Comparison of ENCODE assay signal across 17 cellular contexts in the genomic region with DNA sequence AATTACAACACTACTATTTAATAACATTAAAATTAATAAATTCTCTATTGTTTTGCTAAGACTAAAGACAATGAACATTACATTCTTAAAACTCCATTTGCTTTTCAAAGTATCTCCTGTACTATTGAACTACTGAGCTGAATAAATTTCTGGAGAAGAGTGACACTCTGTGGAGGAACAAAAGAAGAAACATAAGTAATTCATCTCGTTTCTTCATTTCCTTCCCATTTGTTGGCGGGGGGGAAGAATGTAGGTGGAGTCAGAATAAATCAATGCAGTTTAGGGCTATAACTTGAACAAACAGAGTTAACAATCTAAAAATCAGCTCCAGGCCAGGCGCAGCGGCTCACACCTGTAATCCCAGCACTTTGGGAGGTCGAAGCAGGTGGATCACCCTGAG. TPM values are rescaled to one million over a fixed set of nuclear protein-coding genes. Genes with fewer than 3 reads are reported as not detected.
A peak's percentile ranks its signal among the peaks of the same experiment; 100 is the strongest.
DNase-seq lines count a peak whose midpoint lies in the region; ATAC-seq, FAIRE-seq and TF ChIP-seq lines count a peak whose summit lies in the region.
"Had no signal": no experiment of that assay in that cellular context is flagged by ENCODE, and none has a peak within 500 bp of the region (broad histone marks: within the 10 kb centered on the region; RNA-seq: fewer than 3 reads in every experiment).

No MANE protein-coding gene starts in this region.

- H3K79me2 ChIP-seq in HCT116 (ENCODE audit: insufficient read depth, low read length) (no peaks in the 10 kb centered on the region), endothelial cell of umbilical vein (ENCODE audit: control insufficient read depth, insufficient read depth, low read length) (no peaks in the 10 kb centered on the region)

- peak; percentile 52; the same call in 1 of the 2 replicates for TF ChIP-seq CTCF in A673 (conservative IDR thresholded peaks at IDR 0.05; ENCODE audit: low read depth, low read length)
- TF ChIP-seq CTCF in HCT116 (IDR thresholded peaks at IDR 0.05 in 2 of 3, conservative IDR thresholded peaks at IDR 0.05 in 1 of 3; ENCODE audit: borderline replicate concordance in 1 of 3, insufficient read depth in 1 of 3, low read depth in 2 of 3, low read length in 2 of 3): no peak
- TF ChIP-seq CTCF in RWPE2 (IDR thresholded peaks at IDR 0.05; ENCODE audit: poor library complexity, severe bottlenecking): peak; percentile 31
- TF ChIP-seq CTCF in endothelial cell of umbilical vein (IDR thresholded peaks at IDR 0.05; ENCODE audit: extremely low read depth in 1 of 2, insufficient read depth in 1 of 2, low read depth in 1 of 2, low read length in 2 of 2): no peak
- TF ChIP-seq CTCF in adrenal gland (IDR thresholded peaks at IDR 0.05): no peak

- POLR2A ChIA-PET in A673 (lab: Charles Lee; ENCODE audit: low non-redundant PET) (no interaction called here), HCT116 (lab: Charles Lee) (no interaction called here), endothelial cell of umbilical vein (lab: Charles Lee) (no interaction called here)

- RAD21 ChIA-PET in HCT116 (lab: Charles Lee; ENCODE audit: low non-redundant PET in 1 of 2, low total read pairs in 2 of 2, uncharacterized antibody in 2 of 2, unreplicated experiment in 2 of 2): no interaction called here

- H2AFZ ChIP-seq in HCT116 (ENCODE audit: low read depth, low read length, poor library complexity, severe bottlenecking) (peak overlapping the region; percentile 45), endothelial cell of umbilical vein (ENCODE audit: low read depth, low read length) (no peak overlapping the region)

- H3K4me2 ChIP-seq in HCT116 (ENCODE audit: low read length) (no peak overlapping the region), endothelial cell of umbilical vein (ENCODE audit: insufficient read depth, low read length) (no peak overlapping the region)

- H3K27ac ChIP-seq in A673 (ENCODE audit: low read depth, low read length, poor library complexity, severe bottlenecking) (no peak overlapping the region), HCT116 (ENCODE audit: low read depth, low read length) (no peak overlapping the region), RWPE2 (ENCODE audit: poor library complexity, severe bottlenecking) (peak overlapping the region; percentile 6), endothelial cell of umbilical vein (ENCODE audit: insufficient read depth, low read depth, low read length) (no peak overlapping the region), adrenal gland (no peak overlapping the region)
- H3K27ac ChIP-seq: psoas muscle, uterus had no signal

- H3K4me3 ChIP-seq in A673 (ENCODE audit: low read depth, low read length, poor library complexity, severe bottlenecking) (no peak overlapping the region), HCT116 (replicated peaks in 1 of 2; ENCODE audit: low read depth in 1 of 2, low read length in 2 of 2) (no peak overlapping the region), RWPE2 (ENCODE audit: severe bottlenecking) (no peak overlapping the region), endothelial cell of umbilical vein (replicated peaks in 1 of 3; ENCODE audit: insufficient read depth in 1 of 3, low read depth in 1 of 3, low read length in 3 of 3) (no peak overlapping the region), adrenal gland (no peak overlapping the region)
- H3K4me3 ChIP-seq: psoas muscle, uterus had no signal

- dilution Hi-C loops in endothelial cell of umbilical vein (cut with MboI; ENCODE audit: extremely low pct_ligation_motif_present, low sequenced_read_pairs): no loop called here

- TF ChIP-seq POLR2A in HCT116 (IDR thresholded peaks at IDR 0.05; ENCODE audit: borderline replicate concordance, extremely low read depth, insufficient read depth, insufficient read length) (no peak), endothelial cell of umbilical vein (IDR thresholded peaks at IDR 0.05; ENCODE audit: low read depth, low read length) (no peak), adrenal gland (IDR thresholded peaks at IDR 0.05) (no peak)

- no peak for FAIRE-seq in endothelial cell of umbilical vein (lab: Jason Lieb, UNC)
- FAIRE-seq: frontal cortex had no signal

- no peak for ATAC-seq in HCT116
- no peak for ATAC-seq in RWPE2 (ENCODE audit: low read depth)
- ATAC-seq in GM21447 (IDR thresholded peaks at IDR 0.05; ENCODE audit: unreplicated experiment): no peak
- ATAC-seq in GM21619 (IDR thresholded peaks at IDR 0.05; ENCODE audit: unreplicated experiment): no peak
- ATAC-seq: activated naive CD4-positive, alpha-beta T cell treated with anti-CD3 and anti-CD28 coated beads, Interleukin-2, amount 50 U/mL, for 72 hours; effector memory CD8-positive, alpha-beta T cell; naive thymus-derived CD8-positive, alpha-beta T cell; psoas muscle; stimulated activated naive CD8-positive, alpha-beta T cell treated with anti-CD3 and anti-CD28 coated beads, Interleukin-15, amount 100 ng/mL, for 72 hours had no signal

- DNase-seq in A673 (ENCODE audit: low spot score) (peak; percentile 78), HCT116 (ENCODE audit: low read depth, low spot score) (no peak), RWPE2 (ENCODE audit: low spot score) (no peak), endothelial cell of umbilical vein (ENCODE audit: low read depth, low spot score) (peak; percentile 31), adrenal gland (no peak), cerebellar nuclear complex (lab: John Stamatoyannopoulos, UW) (no peak)
- DNase-seq: activated CD4-positive, alpha-beta T cell treated with anti-CD3 and anti-CD28 coated beads, Interleukin-2, amount 10 ng/mL, durations not matched to agents 24 days and 14 days; effector memory CD8-positive, alpha-beta T cell; naive thymus-derived CD8-positive, alpha-beta T cell; NCI-H2081; psoas muscle; stimulated activated naive CD8-positive, alpha-beta T cell treated with anti-CD3 and anti-CD28 coated beads, Interleukin-15, amount 100 ng/mL, for 72 hours; uterus had no signal

- H3K4me1 ChIP-seq in A673 (ENCODE audit: insufficient read depth, low read length, poor library complexity, severe bottlenecking) (peaks cover 5% of the 10 kb centered on the region), HCT116 (ENCODE audit: control insufficient read depth in 1 of 2, insufficient read depth in 2 of 2, low read length in 2 of 2) (no peaks in the 10 kb centered on the region), RWPE2 (ENCODE audit: insufficient read depth, poor library complexity, severe bottlenecking) (peaks cover 11% of the 10 kb centered on the region), endothelial cell of umbilical vein (ENCODE audit: control insufficient read depth, extremely low read depth, insufficient read depth, low read length) (no peaks in the 10 kb centered on the region), adrenal gland (replicated peaks in 1 of 2) (no peaks in the 10 kb centered on the region)
- H3K4me1 ChIP-seq: psoas muscle, uterus had no signal

- peaks cover 2% of the 10 kb centered on the region for H3K9me3 ChIP-seq in A673 (ENCODE audit: low read depth, low read length, poor library complexity, severe bottlenecking)
- H3K9me3 ChIP-seq in HCT116 (ENCODE audit: control insufficient read depth in 1 of 2, insufficient read depth in 1 of 2, low read depth in 1 of 2, low read length in 2 of 2): no peaks in the 10 kb centered on the region
- no peaks in the 10 kb centered on the region for H3K9me3 ChIP-seq in RWPE2 (ENCODE audit: severe bottlenecking)
- H3K9me3 ChIP-seq in endothelial cell of umbilical vein (replicated peaks; ENCODE audit: control insufficient read depth, insufficient read depth, low read length): no peaks in the 10 kb centered on the region
- no peaks in the 10 kb centered on the region for H3K9me3 ChIP-seq in adrenal gland (replicated peaks in 1 of 3)
- H3K9me3 ChIP-seq: uterus had no signal

- intact Hi-C loops in A673 (cut with micrococcal nuclease; ENCODE audit: unreplicated experiment) (no loop called here), HCT116 (cut with micrococcal nuclease) (no loop called here), endothelial cell of umbilical vein (cut with micrococcal nuclease) (loop anchor here (2.0 kb wide), 1 partner anchor 17 kb away; no protein-coding TSS in a partner anchor), adrenal gland (cut with DNase I) (loop anchor here in 1 of 2 donors (10.0 kb wide), 1 partner anchor 483 kb away; no protein-coding TSS in a partner anchor)

- H3K9me2 ChIP-seq in HCT116 (ENCODE audit: insufficient read depth): no peaks in the 10 kb centered on the region

- WGBS in adrenal gland, 4 donors: 72 to 74% (median 73%) methylated on average over 5 of the region's 5 CpGs

- H3K9ac ChIP-seq in HCT116 (ENCODE audit: low read length) (no peak overlapping the region), endothelial cell of umbilical vein (replicated peaks; ENCODE audit: extremely low read depth, insufficient read depth, low read length) (no peak overlapping the region)

- H4K20me1 ChIP-seq in HCT116 (ENCODE audit: insufficient read depth): no peaks in the 10 kb centered on the region
- no peaks in the 10 kb centered on the region for H4K20me1 ChIP-seq in endothelial cell of umbilical vein (replicated peaks; ENCODE audit: control insufficient read depth, extremely low read depth, insufficient read depth, low read length)

- 0 out of 2 replicates have a peak, but pooled peaks have one; percentile 3 for TF ChIP-seq RAD21 in HCT116 (IDR thresholded peaks at IDR 0.05; ENCODE audit: low read depth)

- H3K27me3 ChIP-seq in A673 (replicated peaks; ENCODE audit: insufficient read depth, low read depth, low read length, poor library complexity): no peaks in the 10 kb centered on the region
- H3K27me3 ChIP-seq in HCT116 (ENCODE audit: insufficient read depth, low read length): no peaks in the 10 kb centered on the region
- H3K27me3 ChIP-seq in RWPE2 (ENCODE audit: insufficient read depth, poor library complexity, severe bottlenecking): no peaks in the 10 kb centered on the region
- no peaks in the 10 kb centered on the region for H3K27me3 ChIP-seq in endothelial cell of umbilical vein (ENCODE audit: control insufficient read depth in 2 of 2, insufficient read depth in 2 of 2, low read length in 2 of 2)
- no peaks in the 10 kb centered on the region for H3K27me3 ChIP-seq in adrenal gland
- H3K27me3 ChIP-seq: uterus had no signal

- BruUV-seq in A673 (replicated peaks; lab: Mats Ljungman, UMichigan): no TSS peak
- BruUV-seq in HCT116 (replicated peaks; lab: Mats Ljungman, UMichigan): no TSS peak
- no TSS peak for BruUV-seq in endothelial cell of umbilical vein (replicated peaks; lab: Mats Ljungman, UMichigan)

- CTCF ChIA-PET in A673 (lab: Charles Lee) (no interaction called here), HCT116 (lab: Charles Lee) (no interaction called here), endothelial cell of umbilical vein (lab: Charles Lee) (interaction anchor here (1.0 to 2.3 kb wide), 4 partner anchors 9 to 552 kb away, joined by 3 to 46 read pairs (median 4); no protein-coding TSS in a partner anchor)

- no peaks in the 10 kb centered on the region for H3K36me3 ChIP-seq in A673 (ENCODE audit: insufficient read depth, low read length, poor library complexity, severe bottlenecking)
- no peaks in the 10 kb centered on the region for H3K36me3 ChIP-seq in HCT116 (ENCODE audit: control insufficient read depth in 1 of 2, insufficient read depth in 2 of 2, low read length in 2 of 2)
- H3K36me3 ChIP-seq in RWPE2 (ENCODE audit: low read depth): no peaks in the 10 kb centered on the region
- H3K36me3 ChIP-seq in endothelial cell of umbilical vein (ENCODE audit: control insufficient read depth in 2 of 2, extremely low read depth in 1 of 2, insufficient read depth in 2 of 2, low read length in 2 of 2): no peaks in the 10 kb centered on the region
- H3K36me3 ChIP-seq in adrenal gland (replicated peaks in 1 of 2): no peaks in the 10 kb centered on the region
- H3K36me3 ChIP-seq: uterus had no signal

- no peaks in the 10 kb centered on the region for H3K9me1 ChIP-seq in endothelial cell of umbilical vein (replicated peaks; ENCODE audit: control insufficient read depth, extremely low read depth, insufficient read depth, low read length)

RNA-seq across cellular contexts. Expression of a gene that starts 32.7 kb away (rescaled TPM):
- total RNA-seq in A673 (2021) (0.68 TPM in 1 of 2 replicates, not detected in the other), HCT116 (2021; ENCODE audit: unreplicated experiment) (0.30 TPM), endothelial cell of umbilical vein (0.82 and 0.99 TPM in 2 replicates), adrenal gland (1 to 10 TPM in 5 of 8 donors, under 1 TPM in 2, not detected in 1; 0.29 to 4.4 (median 3.0) TPM)
- 0.80 and 0.90 TPM in 2 replicates for polyA plus RNA-seq in HCT116 (2012)
- polyA plus RNA-seq in endothelial cell of umbilical vein (not detected in 2 replicates), adrenal gland (10 to 100 TPM in 1 of 3 donors, 1 to 10 TPM in 1, under 1 TPM in 1; 0.98 to 10.6 (median 2.2) TPM)
- polyA plus RNA-seq in endothelial cell of umbilical vein (2011; cell fraction: cytosol; rRNA removed): 0.18 and 0.19 TPM in 2 replicates
- 0.78 TPM in 1 of 2 replicates, not detected in the other for polyA plus RNA-seq in endothelial cell of umbilical vein (2011; cell fraction: nucleus; rRNA removed)
- 0.60 and 0.78 TPM in 2 replicates for polyA plus RNA-seq in endothelial cell of umbilical vein (2012)
- polyA minus RNA-seq in endothelial cell of umbilical vein: 3.7 TPM in 1 of 2 replicates, not detected in the other
- polyA minus RNA-seq in endothelial cell of umbilical vein (2011; cell fraction: cytosol; rRNA and poly(A)+ RNA removed): not detected
- 1.4 TPM in 1 of 2 replicates, not detected in the other for polyA minus RNA-seq in endothelial cell of umbilical vein (2011; cell fraction: nucleus; rRNA and poly(A)+ RNA removed)

RNA-seq across cellular contexts. Expression of a gene that starts 45.6 kb away (rescaled TPM):
- total RNA-seq in A673 (2021) (49.7 and 50.1 TPM in 2 replicates), HCT116 (2021; ENCODE audit: unreplicated experiment) (45.0 TPM), endothelial cell of umbilical vein (63.8 and 66.9 TPM in 2 replicates), adrenal gland (10 to 100 TPM; 36.8 to 68.6 (median 52.0) TPM)
- 15.3 and 20.3 TPM in 2 replicates for polyA plus RNA-seq in HCT116 (2012)
- polyA plus RNA-seq in endothelial cell of umbilical vein (17.9 and 20.6 TPM in 2 replicates), adrenal gland (100 to 1,000 TPM in 1 of 3 donors, 10 to 100 TPM in 2; 37.1 to 102 (median 41.2) TPM)
- polyA plus RNA-seq in endothelial cell of umbilical vein (2011; cell fraction: cytosol; rRNA removed): 32.5 and 36.3 TPM in 2 replicates
- polyA plus RNA-seq in endothelial cell of umbilical vein (2011; cell fraction: nucleus; rRNA removed): 22.6 and 25.0 TPM in 2 replicates
- polyA plus RNA-seq in endothelial cell of umbilical vein (2012): 44.2 and 54.4 TPM in 2 replicates
- 19.1 and 28.6 TPM in 2 replicates for polyA minus RNA-seq in endothelial cell of umbilical vein
- polyA minus RNA-seq in endothelial cell of umbilical vein (2011; cell fraction: cytosol; rRNA and poly(A)+ RNA removed): 30.6 TPM
- 39.8 and 59.0 TPM in 2 replicates for polyA minus RNA-seq in endothelial cell of umbilical vein (2011; cell fraction: nucleus; rRNA and poly(A)+ RNA removed)

Comparison
In these comparisons a context has a peak if more than half of its experiments do, and no peak if none do; other contexts are left out.
1. DNase-seq: peak in A673 (single experiment) and endothelial cell of umbilical vein (single experiment); none in HCT116 (single experiment), RWPE2 (single experiment), adrenal gland (0 of 7) and cerebellar nuclear complex (0 of 2).
2. CTCF ChIP-seq: peak in A673 (single experiment) and RWPE2 (single experiment); none in HCT116 (0 of 3), endothelial cell of umbilical vein (0 of 2) and adrenal gland (0 of 6).